ENCODE assay signal across 8 cellular contexts in genomic region chr9:113406873-113407511, GRCh38. TPM values are rescaled to one million over a fixed set of nuclear protein-coding genes. Genes with fewer than 3 reads are reported as not detected.
DNase-seq lines count a peak whose midpoint lies in the region; ATAC-seq and TF ChIP-seq lines count a peak whose summit lies in the region.
"Not testable (repeated sequence)": the region's sequence is repeated elsewhere in the genome, so short reads cannot be mapped to it uniquely, and the experiment has no call there.

No MANE protein-coding gene starts in this region.

- peak; percentile 11 for ATAC-seq in CD8-positive, alpha-beta T cell
- peak; percentile 32 for ATAC-seq in GM19455 (IDR thresholded peaks at IDR 0.05; ENCODE audit: unreplicated experiment)
- peak; percentile 49; the same call in 1 of the 2 replicates for ATAC-seq in Panc1

- in situ Hi-C loops in Panc1 (cut with HindIII; ENCODE audit: low pct_unique_long_range_greater_than_20kb, low sequenced_read_pairs) = not testable (repeated sequence)

- H3K27ac ChIP-seq in CD8-positive, alpha-beta T cell (ENCODE audit: low read depth, low read length); Panc1 (ENCODE audit: low read length); liver (ENCODE audit: low read depth in 1 of 2, low read length in 2 of 2): not testable (repeated sequence)

- not testable (repeated sequence) for H3K9me3 ChIP-seq in CD8-positive, alpha-beta T cell (ENCODE audit: low read length); Panc1 (ENCODE audit: control insufficient read depth, insufficient read depth, low read depth, low read length); liver (ENCODE audit: control insufficient read depth in 4 of 4, low read length in 3 of 4)

- peaks cover 22% of the 10 kb centered on the region for H3K4me1 ChIP-seq in CD8-positive, alpha-beta T cell (ENCODE audit: insufficient read depth, low read length)
- not testable (repeated sequence) for H3K4me1 ChIP-seq in Panc1 (ENCODE audit: control insufficient read depth, insufficient read depth, low read length)
- peaks cover 0 to 35% (median 23%) of the 10 kb centered on the region in 4 donors for H3K4me1 ChIP-seq in liver (ENCODE audit: control insufficient read depth in 4 of 4, insufficient read depth in 4 of 4, low read length in 3 of 4)

- peaks cover 14% of the 10 kb centered on the region for H3K36me3 ChIP-seq in CD8-positive, alpha-beta T cell (ENCODE audit: insufficient read depth, low read length)
- H3K36me3 ChIP-seq in Panc1 (ENCODE audit: control insufficient read depth, insufficient read depth, low read length) = not testable (repeated sequence)
- peaks cover 0 to 13% (median 4%) of the 10 kb centered on the region in 4 donors for H3K36me3 ChIP-seq in liver (ENCODE audit: control insufficient read depth in 4 of 4, insufficient read depth in 3 of 4, low read depth in 1 of 4, low read length in 3 of 4)

- intact Hi-C loops in CD8-positive, alpha-beta T cell (cut with DNase I, micrococcal nuclease) = loop anchor here (1.0 to 10.0 kb wide), 3 partner anchors 98 to 1098 kb away; partner anchors contain the start of gene WHRN (in 1 of the 2)
- intact Hi-C loops in Panc1 (cut with micrococcal nuclease; ENCODE audit: unreplicated experiment) = loop anchor here (2.0 kb wide), 1 partner anchor 98 kb away; no protein-coding TSS in a partner anchor

- POLR2A ChIA-PET in CD8-positive, alpha-beta T cell (lab: Charles Lee); Panc1 (lab: Charles Lee): not testable (repeated sequence)

- H3K36me3 Mint-ChIP-seq in CD8-positive, alpha-beta T cell = peaks cover 35% of the 10 kb centered on the region

- H3K27me3 Mint-ChIP-seq in CD8-positive, alpha-beta T cell (ENCODE audit: low read depth) = not testable (repeated sequence)

- peak overlapping the region; percentile 44 for H3K4me3 Mint-ChIP-seq in CD8-positive, alpha-beta T cell

- H3K27ac Mint-ChIP-seq in CD8-positive, alpha-beta T cell = peak overlapping the region; percentile 58

- 27% methylated on average over 7 of the region's 7 CpGs for WGBS in liver

- TF ChIP-seq RAD21 in liver (IDR thresholded peaks at IDR 0.05) = peak; percentile 89

- not testable (repeated sequence) for BruUV-seq in Panc1 (replicated peaks; lab: Mats Ljungman, UMichigan)

- peaks cover 30% of the 10 kb centered on the region for H3K4me1 Mint-ChIP-seq in CD8-positive, alpha-beta T cell (ENCODE audit: low read depth)

- H3K27me3 ChIP-seq in CD8-positive, alpha-beta T cell (ENCODE audit: insufficient read depth, low read length); Panc1 (ENCODE audit: control insufficient read depth, insufficient read depth, low read length); liver (ENCODE audit: control insufficient read depth in 4 of 4, insufficient read depth in 4 of 4, low read length in 3 of 4): not testable (repeated sequence)

- H3K9me3 Mint-ChIP-seq in CD8-positive, alpha-beta T cell = not testable (repeated sequence)

- CTCF ChIA-PET in CD8-positive, alpha-beta T cell (lab: Charles Lee) = interaction anchor here (1.0 to 4.9 kb wide), 4 partner anchors 132 to 251 kb away, joined by 3 to 32 read pairs (median 8); partner anchors contain the start of genes CDC26 and PRPF4
- CTCF ChIA-PET in Panc1 (lab: Charles Lee) = interaction anchor here (1.0 kb wide), 1 partner anchor 132 kb away, joined by 4 read pairs; the partner anchor contains the start of gene CDC26

- not testable (repeated sequence) for H3K4me3 ChIP-seq in CD8-positive, alpha-beta T cell (ENCODE audit: low read depth, low read length); Panc1 (ENCODE audit: low read depth in 2 of 2, low read length in 2 of 2); liver (ENCODE audit: low read depth in 1 of 3, low read length in 3 of 3)

- DNase-seq in CD8-positive, alpha-beta T cell = peak in 6 of 7 experiments; percentile 3 to 69 (median 54)
- DNase-seq in M059J (ENCODE audit: low read depth) (peak; percentile 68), Panc1 (ENCODE audit: low read depth, low spot score) (peak; percentile 46), ecto neural progenitor cell (ENCODE audit: low spot score) (peak; percentile 68)
- DNase-seq in activated CD8-positive, alpha-beta memory T cell treated with anti-CD3 and anti-CD28 coated beads, Interleukin-2, amount 50 U/mL, for 24 hours (ENCODE audit: extremely low read depth) = peak; percentile 17
- DNase-seq in stimulated activated CD4-positive, alpha-beta T cell treated with anti-CD3 and anti-CD28 coated beads, Interleukin-4, amount 100 ng/mL, for 24 hours = peak; percentile 58

- H3K9ac ChIP-seq in liver (ENCODE audit: low read depth in 1 of 2, low read length in 2 of 2) = not testable (repeated sequence)

- TF ChIP-seq CTCF in CD8-positive, alpha-beta T cell (IDR thresholded peaks at IDR 0.05) = peak; percentile 70
- TF ChIP-seq CTCF in Panc1 (IDR thresholded peaks at IDR 0.05) (peak; percentile 84), liver (IDR thresholded peaks at IDR 0.05; ENCODE audit: low read depth, low read length, missing input control) (peak; percentile 77)

TF ChIP-seq in liver, 16 proteins besides CTCF, POLR2A, EP300 and RAD21:
- TF ChIP-seq HNF4A (conservative IDR thresholded peaks at IDR 0.05) (peak in 1 of 2 donors; percentile 5), FOXA2 (IDR thresholded peaks at IDR 0.05) (peak; percentile 42)

RNA-seq across cellular contexts. Expression of gene POLE3, which starts 3.5 kb away (rescaled TPM):
- 10 to 100 TPM; 77.4 to 79.3 TPM for total RNA-seq in CD8-positive, alpha-beta T cell
- 144 and 155 TPM in 2 replicates for total RNA-seq in M059J (2014; rRNA removed; shearing (Covaris generic))
- total RNA-seq in Panc1 (2021; ENCODE audit: unreplicated experiment) (48.5 TPM), liver (10 to 100 TPM; 20.9 to 27.5 TPM)
- 40.1 TPM for polyA plus RNA-seq in Panc1 (2012; ENCODE audit: insufficient read length)
- 10 to 100 TPM; 15.7 to 24.8 TPM for polyA plus RNA-seq in liver

RNA-seq across cellular contexts. Expression of gene C9orf43, which starts 3.6 kb away (rescaled TPM):
- under 1 TPM; 0.61 to 0.73 TPM for total RNA-seq in CD8-positive, alpha-beta T cell
- 0.05 and 1.1 TPM in 2 replicates for total RNA-seq in M059J (2014; rRNA removed; shearing (Covaris generic))
- 1.2 TPM for total RNA-seq in Panc1 (2021; ENCODE audit: unreplicated experiment)
- polyA plus RNA-seq in Panc1 (2012; ENCODE audit: insufficient read length) = 1.1 TPM
- 1 to 10 TPM in 1 of 2 donors, under 1 TPM in 1; 0.09 to 1.1 TPM for total RNA-seq in liver
- under 1 TPM; 0.23 to 0.26 TPM for polyA plus RNA-seq in liver

RNA-seq across cellular contexts. Expression of gene ALAD, which starts 5.9 kb away (rescaled TPM):
- total RNA-seq in CD8-positive, alpha-beta T cell = 10 to 100 TPM; 11.2 to 11.5 TPM
- 8.2 and 11.2 TPM in 2 replicates for total RNA-seq in M059J (2014; rRNA removed; shearing (Covaris generic))
- total RNA-seq in Panc1 (2021; ENCODE audit: unreplicated experiment) = 8.9 TPM
- polyA plus RNA-seq in Panc1 (2012; ENCODE audit: insufficient read length) = 10.6 TPM
- total RNA-seq in liver = 100 to 1,000 TPM in 1 of 2 donors, 10 to 100 TPM in 1; 99.1 to 258 TPM
- polyA plus RNA-seq in liver = 10 to 100 TPM; 40.2 to 49.3 TPM

RNA-seq across cellular contexts. Expression of gene HDHD3, which starts 30.2 kb away (rescaled TPM):
- total RNA-seq in CD8-positive, alpha-beta T cell = 10 to 100 TPM; 10.2 to 11.0 TPM
- total RNA-seq in M059J (2014; rRNA removed; shearing (Covaris generic)) = 5.1 and 8.1 TPM in 2 replicates
- 14.5 TPM for total RNA-seq in Panc1 (2021; ENCODE audit: unreplicated experiment)
- 13.5 TPM for polyA plus RNA-seq in Panc1 (2012; ENCODE audit: insufficient read length)
- 10 to 100 TPM; 26.9 to 61.2 TPM for total RNA-seq in liver
- polyA plus RNA-seq in liver = 10 to 100 TPM; 60.8 to 63.6 TPM

RNA-seq across cellular contexts. Expression of gene RGS3, which starts 56.5 kb away (rescaled TPM):
- total RNA-seq in CD8-positive, alpha-beta T cell = 10 to 100 TPM; 29.1 to 30.7 TPM
- total RNA-seq in M059J (2014; rRNA removed; shearing (Covaris generic)) = 84.9 and 137 TPM in 2 replicates
- 15.1 TPM for total RNA-seq in Panc1 (2021; ENCODE audit: unreplicated experiment)
- polyA plus RNA-seq in Panc1 (2012; ENCODE audit: insufficient read length) = 12.4 TPM
- 10 to 100 TPM; 13.0 to 23.0 TPM for total RNA-seq in liver
- polyA plus RNA-seq in liver = 10 to 100 TPM; 33.7 to 65.0 TPM

Comparison
In these comparisons a context has a peak if more than half of its experiments do, and no peak if none do; other contexts are left out.
1. DNase-seq: peak in every context shown above with its lines; median percentile 68 in M059J; 68 in ecto neural progenitor cell; 58 in stimulated activated CD4-positive, alpha-beta T cell treated with anti-CD3 and anti-CD28 coated beads, Interleukin-4, amount 100 ng/mL, for 24 hours; 54 in CD8-positive, alpha-beta T cell; 46 in Panc1; 17 in activated CD8-positive, alpha-beta memory T cell treated with anti-CD3 and anti-CD28 coated beads, Interleukin-2, amount 50 U/mL, for 24 hours.